ENCODE assay signal across 14 cellular contexts in genomic region chrX:44997888-44998287, GRCh38.
DNase-seq lines count a peak whose midpoint lies in the region; ATAC-seq and TF ChIP-seq lines count a peak whose summit lies in the region.
"Had no signal": no experiment of that assay in that cellular context is flagged by ENCODE, and none has a peak within 500 bp of the region (broad histone marks: within the 10 kb centered on the region; RNA-seq: fewer than 3 reads in every experiment).

No MANE protein-coding gene starts in this region.

- no peaks in the 10 kb centered on the region for H3K9me3 ChIP-seq in esophagus muscularis mucosa

- no peaks in the 10 kb centered on the region for H3K36me3 ChIP-seq in esophagus muscularis mucosa

- 50% methylated on average over 1 of the region's 1 CpG for WGBS in esophagus muscularis mucosa

- peaks cover 21% of the 10 kb centered on the region for H3K36me3 Mint-ChIP-seq in activated T-helper 1 cell treated with anti-CD3 and anti-CD28 coated beads, Interleukin-12 subunit alpha, Interleukin-12 subunit beta, Interleukin-2, Interleukin-4 antibody, amounts not matched to agents 30 ng/mL and 10 ng/mL and 1 ng/mL, durations not matched to agents 14 hours and 24 hours and 36 hours (ENCODE audit: low read depth)
- H3K36me3 Mint-ChIP-seq in nephron progenitor cell (ENCODE audit: low read depth): peaks cover 45% of the 10 kb centered on the region

- H3K27ac Mint-ChIP-seq in activated T-helper 1 cell treated with anti-CD3 and anti-CD28 coated beads, Interleukin-12 subunit alpha, Interleukin-12 subunit beta, Interleukin-2, Interleukin-4 antibody, amounts not matched to agents 30 ng/mL and 10 ng/mL and 1 ng/mL, durations not matched to agents 14 hours and 24 hours and 36 hours: peak overlapping the region; percentile 86
- peak overlapping the region; percentile 2 for H3K27ac Mint-ChIP-seq in nephron progenitor cell

- no peak for TF ChIP-seq POLR2A in esophagus muscularis mucosa (IDR thresholded peaks at IDR 0.05; ENCODE audit: low read depth)

- intact Hi-C loops in activated T-helper 1 cell treated with anti-CD3 and anti-CD28 coated beads, Interleukin-12 subunit alpha, Interleukin-12 subunit beta, Interleukin-2, Interleukin-4 antibody, amounts not matched to agents 30 ng/mL and 10 ng/mL and 1 ng/mL, durations not matched to agents 14 hours and 24 hours and 36 hours (cut with micrococcal nuclease): loop anchor here (5.0 kb wide), 2 partner anchors 69 to 126 kb away; partner anchors contain the start of gene KDM6A
- intact Hi-C loops in esophagus muscularis mucosa (cut with DNase I): no loop called here

- TF ChIP-seq EP300 in esophagus muscularis mucosa (IDR thresholded peaks at IDR 0.05): no peak

- H3K27ac ChIP-seq in esophagus muscularis mucosa (replicated peaks in 1 of 4): no peak overlapping the region
- H3K27ac ChIP-seq: coronary artery had no signal

- TF ChIP-seq CTCF in nephron progenitor cell (IDR thresholded peaks at IDR 0.05) (no peak), esophagus muscularis mucosa (IDR thresholded peaks at IDR 0.05) (no peak)

- no peak overlapping the region for H3K4me3 ChIP-seq in esophagus muscularis mucosa
- H3K4me3 ChIP-seq: coronary artery had no signal

- H3K9me3 Mint-ChIP-seq in activated T-helper 1 cell treated with anti-CD3 and anti-CD28 coated beads, Interleukin-12 subunit alpha, Interleukin-12 subunit beta, Interleukin-2, Interleukin-4 antibody, amounts not matched to agents 30 ng/mL and 10 ng/mL and 1 ng/mL, durations not matched to agents 14 hours and 24 hours and 36 hours: peaks cover 5% of the 10 kb centered on the region
- H3K9me3 Mint-ChIP-seq in nephron progenitor cell: peaks cover 54% of the 10 kb centered on the region

- H3K4me3 Mint-ChIP-seq in activated T-helper 1 cell treated with anti-CD3 and anti-CD28 coated beads, Interleukin-12 subunit alpha, Interleukin-12 subunit beta, Interleukin-2, Interleukin-4 antibody, amounts not matched to agents 30 ng/mL and 10 ng/mL and 1 ng/mL, durations not matched to agents 14 hours and 24 hours and 36 hours: peak overlapping the region; percentile 57
- H3K4me3 Mint-ChIP-seq in nephron progenitor cell: no peak overlapping the region

- H3K27me3 Mint-ChIP-seq in activated T-helper 1 cell treated with anti-CD3 and anti-CD28 coated beads, Interleukin-12 subunit alpha, Interleukin-12 subunit beta, Interleukin-2, Interleukin-4 antibody, amounts not matched to agents 30 ng/mL and 10 ng/mL and 1 ng/mL, durations not matched to agents 14 hours and 24 hours and 36 hours (ENCODE audit: insufficient read depth): no peaks in the 10 kb centered on the region
- H3K27me3 Mint-ChIP-seq in nephron progenitor cell (ENCODE audit: low read depth, poor library complexity): peaks cover 3% of the 10 kb centered on the region

- H3K4me1 Mint-ChIP-seq in activated T-helper 1 cell treated with anti-CD3 and anti-CD28 coated beads, Interleukin-12 subunit alpha, Interleukin-12 subunit beta, Interleukin-2, Interleukin-4 antibody, amounts not matched to agents 30 ng/mL and 10 ng/mL and 1 ng/mL, durations not matched to agents 14 hours and 24 hours and 36 hours (ENCODE audit: low read depth): peaks cover 42% of the 10 kb centered on the region
- H3K4me1 Mint-ChIP-seq in nephron progenitor cell: peaks cover 21% of the 10 kb centered on the region

- no peaks in the 10 kb centered on the region for H3K27me3 ChIP-seq in esophagus muscularis mucosa

- H3K4me1 ChIP-seq in esophagus muscularis mucosa: peaks cover 10 to 46% (median 18%) of the 10 kb centered on the region in 4 donors

- ATAC-seq in GM19395 (IDR thresholded peaks at IDR 0.05; ENCODE audit: unreplicated experiment) (peak; percentile 56), HG03108 (IDR thresholded peaks at IDR 0.05; ENCODE audit: unreplicated experiment) (no peak)

- peak; percentile 47 for DNase-seq in NOMO-1 treated with DMSO at 0.1 percent for 48 hours (lab: John Stamatoyannopoulos, UW; ENCODE audit: unreplicated experiment)
- DNase-seq in NOMO-1 treated with dmso at 0.1 percent for 144 hours (lab: John Stamatoyannopoulos, UW; ENCODE audit: unreplicated experiment): no peak
- DNase-seq in activated T-helper 1 cell treated with anti-CD3 and anti-CD28 coated beads, Interleukin-12 subunit alpha, Interleukin-12 subunit beta, Interleukin-2, Interleukin-4 antibody, amounts not matched to agents 30 ng/mL and 10 ng/mL and 1 ng/mL, durations not matched to agents 14 hours and 24 hours and 36 hours (ENCODE audit: low spot score): no peak
- no peak for DNase-seq in nephron progenitor cell
- DNase-seq in esophagus muscularis mucosa (ENCODE audit: extremely low spot score): no peak
- no peak for DNase-seq in NCI-H1105 (lab: John Stamatoyannopoulos, UW)
- DNase-seq: activated effector memory CD4-positive, alpha-beta T cell treated with Interleukin-2 at 50 U/mL for 16 hours; DMS79; kidney; NCI-H1930; stimulated activated naive CD4-positive, alpha-beta T cell treated with Interleukin-2 at 50 U/mL for 16 hours had no signal
